Comparison of ENCODE assay signal across 28 cellular contexts in the genomic region with DNA sequence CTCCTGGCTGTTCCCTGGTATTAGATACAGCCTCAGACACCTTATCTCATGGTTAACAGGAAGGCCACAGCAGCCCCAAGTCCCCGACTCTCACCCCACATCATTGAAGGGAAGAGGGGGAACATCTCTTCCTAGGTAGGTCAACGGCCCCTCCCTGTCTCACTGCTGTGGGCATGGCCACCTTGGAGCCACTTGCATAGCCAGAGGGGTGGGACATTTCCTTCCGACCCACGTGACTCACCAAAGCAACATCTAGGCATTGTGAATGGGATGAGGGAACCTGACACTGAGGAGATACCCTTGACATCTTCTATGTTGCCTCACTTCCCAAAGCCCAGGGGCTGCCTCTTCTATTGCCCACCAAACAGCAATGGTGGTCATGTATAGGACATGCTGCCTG.
"Had no signal": no experiment of that assay in that cellular context is flagged by ENCODE, and none has a peak within 500 bp of the region (broad histone marks: within the 10 kb centered on the region; RNA-seq: fewer than 3 reads in every experiment).

No MANE protein-coding gene starts in this region.

- H3K4me3 Mint-ChIP-seq: dendritic cell treated with granulocyte-macrophage colony-stimulating factor and Interleukin-4, amounts not matched to agents 40 ng/mL and 50 ng/mL, for 4 days; effector memory CD8-positive, alpha-beta T cell; endodermal cell had no signal

- DNase-seq: colonic mucosa; cortex of kidney; dermis blood vessel endothelial cell; dorsolateral prefrontal cortex; effector CD4-positive, alpha-beta T cell; effector CD8-positive, alpha-beta T cell; effector memory CD4-positive, alpha-beta T cell; effector memory CD8-positive, alpha-beta T cell; endodermal cell; erythroblast; esophagus squamous epithelium; foreskin fibroblast; foreskin keratinocyte; foreskin melanocyte; gastrocnemius medialis; glutamatergic neuron; head of caudate nucleus; heart right ventricle had no signal

- H3K4me1 Mint-ChIP-seq: endodermal cell had no signal

- H3K27me3 ChIP-seq: colonic mucosa, esophagus muscularis mucosa, foreskin keratinocyte, gastroesophageal sphincter had no signal

- ATAC-seq: effector memory CD8-positive, alpha-beta T cell; esophagus mucosa; foreskin keratinocyte; gastrocnemius medialis; gastroesophageal sphincter; heart left ventricle; heart right ventricle had no signal

- H3K36me3 ChIP-seq: colonic mucosa, esophagus muscularis mucosa, esophagus squamous epithelium, gastrocnemius medialis, gastroesophageal sphincter, heart left ventricle, heart right ventricle had no signal

- H3K4me3 ChIP-seq: colonic mucosa, coronary artery, dorsolateral prefrontal cortex, esophagus muscularis mucosa, esophagus squamous epithelium, gastrocnemius medialis, gastroesophageal sphincter, heart left ventricle, heart right ventricle had no signal

- H3K9me3 Mint-ChIP-seq: dendritic cell treated with granulocyte-macrophage colony-stimulating factor and Interleukin-4, amounts not matched to agents 40 ng/mL and 50 ng/mL, for 4 days had no signal

- H3K27ac Mint-ChIP-seq: dendritic cell treated with granulocyte-macrophage colony-stimulating factor and Interleukin-4, amounts not matched to agents 40 ng/mL and 50 ng/mL, for 4 days; effector memory CD8-positive, alpha-beta T cell; endodermal cell had no signal

- FAIRE-seq: colon, endometrium, endothelial cell of umbilical vein, frontal cortex had no signal
